Comparison of ENCODE assay signal across 8 cellular contexts in the genomic region with DNA sequence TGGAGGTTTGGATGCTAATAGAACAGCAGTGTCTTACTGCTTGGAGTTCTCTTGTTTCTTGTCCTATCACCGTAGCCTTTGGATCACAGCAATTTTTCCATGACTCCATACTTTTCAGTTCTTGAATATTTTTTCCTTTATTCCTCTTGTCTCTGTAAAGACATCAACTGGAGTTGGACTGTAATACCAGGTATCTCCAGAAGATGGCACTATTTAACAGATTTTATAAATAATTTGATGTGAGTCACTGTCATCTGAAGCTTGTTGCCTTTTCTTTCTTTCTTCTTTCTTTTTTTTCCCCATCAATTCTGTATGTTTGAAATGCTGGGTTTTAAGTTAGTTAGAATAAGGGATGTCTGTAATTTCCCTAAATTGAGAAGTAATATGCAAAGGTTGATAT. TPM values are rescaled to one million over a fixed set of nuclear protein-coding genes. Genes with fewer than 3 reads are reported as not detected.
DNase-seq lines count a peak whose midpoint lies in the region; ATAC-seq and TF ChIP-seq lines count a peak whose summit lies in the region.

No MANE protein-coding gene starts in this region.

- H3K9ac ChIP-seq in OCI-LY3 (ENCODE audit: low read length), result no peak overlapping the region

- H3K4me3 ChIP-seq in AG10803 (ENCODE audit: low read length) (no peak overlapping the region), GM12875 (ENCODE audit: low read depth, low read length) (no peak overlapping the region), OCI-LY3 (ENCODE audit: low read length) (no peak overlapping the region), epithelial cell of proximal tubule (ENCODE audit: low read depth, low read length) (no peak overlapping the region)

- peaks cover 2% of the 10 kb centered on the region for H3K4me1 Mint-ChIP-seq in progenitor cell of endocrine pancreas (ENCODE audit: low read depth)

- no peaks in the 10 kb centered on the region; the same call in 1 of the 2 replicates for H3K79me2 ChIP-seq in OCI-LY3 (ENCODE audit: low read length)

- peaks cover 4% of the 10 kb centered on the region for H3K36me3 Mint-ChIP-seq in progenitor cell of endocrine pancreas (ENCODE audit: insufficient read depth)

- no peak for ATAC-seq in GM18858 (IDR thresholded peaks at IDR 0.05; ENCODE audit: unreplicated experiment)
- ATAC-seq in GM21528 (IDR thresholded peaks at IDR 0.05; ENCODE audit: low FRiP score, unreplicated experiment), result no peak
- no peak for ATAC-seq in HG03196 (IDR thresholded peaks at IDR 0.05; ENCODE audit: unreplicated experiment)

- no peak overlapping the region for H3K4me2 ChIP-seq in OCI-LY3 (ENCODE audit: low read length)

- H2AFZ ChIP-seq in OCI-LY3 (ENCODE audit: low read depth, low read length), result no peak overlapping the region

- H4K20me1 ChIP-seq in OCI-LY3 (ENCODE audit: insufficient read depth, low read length), result no peaks in the 10 kb centered on the region; the same call in 1 of the 2 replicates

- DNase-seq in AG10803 (ENCODE audit: low read depth) (peak; percentile 58), epithelial cell of proximal tubule (ENCODE audit: low read depth) (no peak), progenitor cell of endocrine pancreas (ENCODE audit: low spot score, unreplicated experiment) (no peak)

- no peaks in the 10 kb centered on the region for H3K9me3 ChIP-seq in OCI-LY3 (ENCODE audit: insufficient read depth, low read length)

- H3K27ac ChIP-seq in OCI-LY3 (ENCODE audit: low read length), result no peak overlapping the region

- H3K27me3 ChIP-seq in OCI-LY3 (ENCODE audit: low read depth, low read length), result no peaks in the 10 kb centered on the region

- peak; percentile 58 for TF ChIP-seq CTCF in AG10803 (conservative IDR thresholded peaks at IDR 0.05; ENCODE audit: low read length)
- peak; percentile 34; the same call in 1 of the 2 replicates for TF ChIP-seq CTCF in GM12875 (IDR thresholded peaks at IDR 0.05; ENCODE audit: borderline replicate concordance, insufficient read depth, low read depth, low read length)
- TF ChIP-seq CTCF in OCI-LY3 (IDR thresholded peaks at IDR 0.05; ENCODE audit: low read depth, low read length), result peak; percentile 71
- peak; percentile 43 for TF ChIP-seq CTCF in epithelial cell of proximal tubule (conservative IDR thresholded peaks at IDR 0.05; ENCODE audit: low read depth, low read length)
- TF ChIP-seq CTCF in progenitor cell of endocrine pancreas (IDR thresholded peaks at IDR 0.05; ENCODE audit: unreplicated experiment), result peak; percentile 63

- H3K4me1 ChIP-seq in OCI-LY3 (ENCODE audit: low read length), result no peaks in the 10 kb centered on the region

- peaks cover 14% of the 10 kb centered on the region for H3K9me3 Mint-ChIP-seq in progenitor cell of endocrine pancreas (ENCODE audit: low read depth)

- H3K27ac Mint-ChIP-seq in progenitor cell of endocrine pancreas, result no peak overlapping the region

- no peak overlapping the region for H3K4me3 Mint-ChIP-seq in progenitor cell of endocrine pancreas (ENCODE audit: low read depth)

- H3K27me3 Mint-ChIP-seq in progenitor cell of endocrine pancreas, result no peaks in the 10 kb centered on the region

- peaks cover 11% of the 10 kb centered on the region for H3K36me3 ChIP-seq in OCI-LY3 (replicated peaks; ENCODE audit: low read depth, low read length)

RNA-seq across cellular contexts. Expression of a gene that starts 24.1 kb away (rescaled TPM):
- 14.8 and 22.1 TPM in 2 replicates for total RNA-seq in epithelial cell of proximal tubule
- 14.7 and 16.7 TPM in 2 replicates for total RNA-seq in progenitor cell of endocrine pancreas
